1 cellular context compared by ENCODE assay signal in genomic region chr2:96024336-96025106, GRCh38.
TF ChIP-seq lines count a peak whose summit lies in the region.

No MANE protein-coding gene starts in this region.

TF ChIP-seq in K562, 482 proteins besides CTCF, POLR2A, EP300 and RAD21:
- TF ChIP-seq, protein P1, sequence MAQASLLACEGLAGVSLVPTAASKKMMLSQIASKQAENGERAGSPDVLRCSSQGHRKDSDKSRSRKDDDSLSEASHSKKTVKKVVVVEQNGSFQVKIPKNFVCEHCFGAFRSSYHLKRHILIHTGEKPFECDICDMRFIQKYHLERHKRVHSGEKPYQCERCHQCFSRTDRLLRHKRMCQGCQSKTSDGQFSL (CRISPR knock-in tag; IDR thresholded peaks at IDR 0.05), result peak; percentile 67; the same call in 1 of the 2 replicates
- TF ChIP-seq, protein P1 (tag; IDR thresholded peaks at IDR 0.05), result no peak
- TF ChIP-seq ELK1 (CRISPR knock-in tag; IDR thresholded peaks at IDR 0.05) (no peak), EZH2 (IDR thresholded peaks at IDR 0.05; ENCODE audit: borderline replicate concordance, low read depth, low read length) (no peak), RB1 (IDR thresholded peaks at IDR 0.05; ENCODE audit: low read depth) (no peak), YBX1 (IDR thresholded peaks at IDR 0.05) (no peak), USF1 (CRISPR knock-in tag; IDR thresholded peaks at IDR 0.05) (0 out of 2 replicates have a peak, but pooled peaks have one; percentile 7), FOXA1 (IDR thresholded peaks at IDR 0.05; ENCODE audit: borderline replicate concordance) (no peak), MIER1 (IDR thresholded peaks at IDR 0.05; ENCODE audit: low read depth) (no peak), POLR2G (IDR thresholded peaks at IDR 0.05; ENCODE audit: low read depth, low read length) (peak; percentile 58)
- TF ChIP-seq, protein P2, sequence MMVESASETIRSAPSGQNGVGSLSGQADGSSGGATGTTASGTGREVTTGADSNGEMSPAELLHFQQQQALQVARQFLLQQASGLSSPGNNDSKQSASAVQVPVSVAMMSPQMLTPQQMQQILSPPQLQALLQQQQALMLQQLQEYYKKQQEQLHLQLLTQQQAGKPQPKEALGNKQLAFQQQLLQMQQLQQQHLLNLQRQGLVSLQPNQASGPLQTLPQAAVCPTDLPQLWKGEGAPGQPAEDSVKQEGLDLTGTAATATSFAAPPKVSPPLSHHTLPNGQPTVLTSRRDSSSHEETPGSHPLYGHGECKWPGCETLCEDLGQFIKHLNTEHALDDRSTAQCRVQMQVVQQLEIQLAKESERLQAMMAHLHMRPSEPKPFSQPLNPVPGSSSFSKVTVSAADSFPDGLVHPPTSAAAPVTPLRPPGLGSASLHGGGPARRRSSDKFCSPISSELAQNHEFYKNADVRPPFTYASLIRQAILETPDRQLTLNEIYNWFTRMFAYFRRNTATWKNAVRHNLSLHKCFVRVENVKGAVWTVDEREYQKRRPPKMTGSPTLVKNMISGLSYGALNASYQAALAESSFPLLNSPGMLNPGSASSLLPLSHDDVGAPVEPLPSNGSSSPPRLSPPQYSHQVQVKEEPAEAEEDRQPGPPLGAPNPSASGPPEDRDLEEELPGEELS (CRISPR knock-in tag; IDR thresholded peaks at IDR 0.05; ENCODE audit: borderline replicate concordance), result no peak
